12 cellular contexts compared by ENCODE assay signal in the genomic region with DNA sequence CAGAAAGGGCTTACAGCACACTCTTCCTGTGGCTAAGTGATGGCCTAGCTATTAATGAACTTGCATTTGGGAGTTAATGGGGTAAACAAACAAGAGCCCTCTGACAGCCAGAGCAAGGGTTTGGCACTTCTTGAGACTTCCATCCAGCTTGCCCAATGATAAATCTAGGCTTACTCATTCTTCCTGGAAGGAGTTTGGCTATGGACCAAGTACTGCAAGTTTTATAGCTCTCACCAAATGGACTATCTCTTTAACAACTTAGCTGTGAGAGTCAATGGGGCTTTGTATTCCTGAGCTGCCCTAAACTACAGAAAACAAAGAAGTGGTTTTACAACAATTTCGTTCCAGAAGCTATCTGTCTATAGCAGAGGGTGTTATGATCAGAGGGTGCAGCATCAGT. TPM values are rescaled to one million over a fixed set of nuclear protein-coding genes. Genes with fewer than 3 reads are reported as not detected.
DNase-seq lines count a peak whose midpoint lies in the region; ATAC-seq lines count a peak whose summit lies in the region.
"Had no signal": no experiment of that assay in that cellular context is flagged by ENCODE, and none has a peak within 500 bp of the region (broad histone marks: within the 10 kb centered on the region; RNA-seq: fewer than 3 reads in every experiment).

No MANE protein-coding gene starts in this region.

- H3K27ac Mint-ChIP-seq in activated naive CD4-positive, alpha-beta T cell treated with anti-CD3 and anti-CD28 coated beads, Interleukin-2, amount 50 U/mL, for 72 hours, result no peak overlapping the region

- peaks cover 21 to 45% of the 10 kb centered on the region in 2 donors for H3K36me3 Mint-ChIP-seq in activated naive CD4-positive, alpha-beta T cell treated with anti-CD3 and anti-CD28 coated beads, Interleukin-2, amount 50 U/mL, for 72 hours

- peaks cover 23 to 26% of the 10 kb centered on the region in 2 donors for H3K9me3 Mint-ChIP-seq in activated naive CD4-positive, alpha-beta T cell treated with anti-CD3 and anti-CD28 coated beads, Interleukin-2, amount 50 U/mL, for 72 hours

- peak; percentile 96 for DNase-seq in COLO829 (ENCODE audit: low spot score)
- peak; percentile 87 for DNase-seq in LoVo (ENCODE audit: low spot score)
- DNase-seq in epidermal melanocyte (ENCODE audit: insufficient read length, low spot score), result peak; percentile 69
- DNase-seq in myocyte (ENCODE audit: low read depth), result peak; percentile 59
- DNase-seq in left lobe of liver (ENCODE audit: low spot score), result no peak
- no peak for DNase-seq in activated naive CD4-positive, alpha-beta T cell treated with anti-CD3 and anti-CD28 coated beads, Interleukin-2, amount 50 U/mL, for 72 hours (ENCODE audit: low spot score in 2 of 2)
- DNase-seq: NCI-H526, psoas muscle, SW 1271 had no signal

- ATAC-seq in left lobe of liver (no peak), HG02763 (IDR thresholded peaks at IDR 0.05; ENCODE audit: unreplicated experiment) (no peak), GM18868 (IDR thresholded peaks at IDR 0.05; ENCODE audit: unreplicated experiment) (no peak)
- ATAC-seq in activated naive CD4-positive, alpha-beta T cell treated with anti-CD3 and anti-CD28 coated beads, Interleukin-2, amount 50 U/mL, for 72 hours, result no peak
- ATAC-seq: psoas muscle had no signal

RNA-seq across cellular contexts. Expression of a gene that starts 16.7 kb away (rescaled TPM):
- total RNA-seq in myocyte (not detected in 2 replicates), left lobe of liver (not detected)
- not detected for polyA plus RNA-seq in myocyte (2012)
- not detected for total RNA-seq in activated naive CD4-positive, alpha-beta T cell treated with anti-CD3 and anti-CD28 coated beads, Interleukin-2, amount 50 U/mL, for 72 hours
- total RNA-seq: liver had no signal
- polyA plus RNA-seq: liver had no signal

RNA-seq across cellular contexts. Expression of a gene that starts 33.7 kb away (rescaled TPM):
- total RNA-seq in myocyte (not detected in 2 replicates), left lobe of liver (not detected)
- polyA plus RNA-seq in myocyte (2012), result not detected
- not detected for total RNA-seq in activated naive CD4-positive, alpha-beta T cell treated with anti-CD3 and anti-CD28 coated beads, Interleukin-2, amount 50 U/mL, for 72 hours
- total RNA-seq: liver, psoas muscle had no signal
- polyA plus RNA-seq: liver, psoas muscle had no signal

RNA-seq across cellular contexts. Expression of a gene that starts 43.0 kb away (rescaled TPM):
- total RNA-seq in myocyte (not detected in 2 replicates), left lobe of liver (not detected)
- not detected for polyA plus RNA-seq in myocyte (2012)
- not detected for total RNA-seq in activated naive CD4-positive, alpha-beta T cell treated with anti-CD3 and anti-CD28 coated beads, Interleukin-2, amount 50 U/mL, for 72 hours
- total RNA-seq: liver, psoas muscle had no signal
- polyA plus RNA-seq: liver, psoas muscle had no signal

RNA-seq across cellular contexts. Expression of a gene that starts 48.9 kb away (rescaled TPM):
- total RNA-seq in myocyte (not detected in 2 replicates), left lobe of liver (not detected)
- polyA plus RNA-seq in myocyte (2012), result not detected
- total RNA-seq in activated naive CD4-positive, alpha-beta T cell treated with anti-CD3 and anti-CD28 coated beads, Interleukin-2, amount 50 U/mL, for 72 hours, result not detected
- total RNA-seq: liver, psoas muscle had no signal
- polyA plus RNA-seq: liver, psoas muscle had no signal

RNA-seq across cellular contexts. Expression of a gene that starts 57.0 kb away (rescaled TPM):
- not detected in 2 replicates for total RNA-seq in myocyte
- polyA plus RNA-seq in myocyte (2012), result not detected
- not detected for total RNA-seq in left lobe of liver
- total RNA-seq in activated naive CD4-positive, alpha-beta T cell treated with anti-CD3 and anti-CD28 coated beads, Interleukin-2, amount 50 U/mL, for 72 hours, result under 1 TPM in 1 of 2 donors, not detected in 1; 0.70 TPM
- total RNA-seq: psoas muscle had no signal

Comparison
In these comparisons a context has a peak if more than half of its experiments do, and no peak if none do; other contexts are left out.
1. DNase-seq: peak in COLO829 (single experiment), LoVo (single experiment), epidermal melanocyte (single experiment) and myocyte (single experiment); none in left lobe of liver (single experiment) and activated naive CD4-positive, alpha-beta T cell treated with anti-CD3 and anti-CD28 coated beads, Interleukin-2, amount 50 U/mL, for 72 hours (0 of 2).